In genomic region chr18:36465970-36466369, GRCh38 we compare ENCODE assay signal across 1 cellular context.
TF ChIP-seq lines count a peak whose summit lies in the region.

No MANE protein-coding gene starts in this region.

TF ChIP-seq in K562, 482 proteins besides CTCF, POLR2A, EP300 and RAD21 (continued from another document):
- TF ChIP-seq HDAC6 (IDR thresholded peaks at IDR 0.05; ENCODE audit: low read depth, low read length), result no peak
- TF ChIP-seq NFATC3 (IDR thresholded peaks at IDR 0.05), result no peak
